Comparison of ENCODE assay signal across 9 cellular contexts in genomic region chr10:59006511-59007306, GRCh38.
DNase-seq lines count a peak whose midpoint lies in the region; ATAC-seq and TF ChIP-seq lines count a peak whose summit lies in the region.
"Had no signal": no experiment of that assay in that cellular context is flagged by ENCODE, and none has a peak within 500 bp of the region (broad histone marks: within the 10 kb centered on the region; RNA-seq: fewer than 3 reads in every experiment).

No MANE protein-coding gene starts in this region.

- no peaks in the 10 kb centered on the region for H3K36me3 ChIP-seq in esophagus squamous epithelium

- DNase-seq in Daoy (ENCODE audit: low read depth), result peak; percentile 59
- DNase-seq in HT1080 (ENCODE audit: low read depth), result peak; percentile 71
- peak; percentile 81 for DNase-seq in dedifferentiated amniotic fluid mesenchymal stem cell (ENCODE audit: extremely low spot score)
- DNase-seq in medulla oblongata (ENCODE audit: extremely low spot score), result peak; percentile 40
- no peak for DNase-seq in esophagus squamous epithelium (lab: John Stamatoyannopoulos, UW)
- DNase-seq in activated CD4-positive, alpha-beta T cell treated with anti-CD3 and anti-CD28 coated beads, Interleukin-2, amount 50 U/mL, for 1 hour, result no peak
- DNase-seq in stimulated activated naive CD4-positive, alpha-beta T cell (lab: John Stamatoyannopoulos, UW), result no peak
- DNase-seq: activated T-cell treated with anti-CD3 and anti-CD28 coated beads, Interleukin-2, amount 50 U/mL, for 48 hours had no signal

- WGBS in esophagus squamous epithelium, 2 donors, result 28 to 40% methylated on average over 4 of the region's 4 CpGs

- TF ChIP-seq POLR2A in esophagus squamous epithelium (IDR thresholded peaks at IDR 0.05), result no peak

- no peak overlapping the region for H3K27ac Mint-ChIP-seq in stimulated activated memory B cell treated with anti-CD40 and anti-IgM and Interleukin-4, amounts not matched to agents 10 μg/mL and 1 μg/mL and 100 μg/mL, for 72 hours

- intact Hi-C loops in esophagus squamous epithelium (cut with DNase I), result no loop called here

- no peak overlapping the region for H3K4me3 Mint-ChIP-seq in stimulated activated memory B cell treated with anti-CD40 and anti-IgM and Interleukin-4, amounts not matched to agents 10 μg/mL and 1 μg/mL and 100 μg/mL, for 72 hours

- TF ChIP-seq CTCF in esophagus squamous epithelium (IDR thresholded peaks at IDR 0.05), result no peak

- no peaks in the 10 kb centered on the region for H3K4me1 ChIP-seq in esophagus squamous epithelium

- H3K4me3 ChIP-seq in esophagus squamous epithelium, result no peak overlapping the region

- H3K36me3 Mint-ChIP-seq in stimulated activated memory B cell treated with anti-CD40 and anti-IgM and Interleukin-4, amounts not matched to agents 10 μg/mL and 1 μg/mL and 100 μg/mL, for 72 hours, result no peaks in the 10 kb centered on the region

- no peak for ATAC-seq in stimulated activated memory B cell treated with anti-CD40 and anti-IgM and Interleukin-4, amounts not matched to agents 10 μg/mL and 1 μg/mL and 100 μg/mL, for 72 hours

- no peaks in the 10 kb centered on the region for H3K4me1 Mint-ChIP-seq in stimulated activated memory B cell treated with anti-CD40 and anti-IgM and Interleukin-4, amounts not matched to agents 10 μg/mL and 1 μg/mL and 100 μg/mL, for 72 hours

- H3K27ac ChIP-seq in esophagus squamous epithelium, result no peak overlapping the region

- no peaks in the 10 kb centered on the region for H3K27me3 ChIP-seq in esophagus squamous epithelium

- no peaks in the 10 kb centered on the region for H3K27me3 Mint-ChIP-seq in stimulated activated memory B cell treated with anti-CD40 and anti-IgM and Interleukin-4, amounts not matched to agents 10 μg/mL and 1 μg/mL and 100 μg/mL, for 72 hours

- H3K9me3 ChIP-seq in esophagus squamous epithelium, result no peaks in the 10 kb centered on the region

- H3K9me3 Mint-ChIP-seq in stimulated activated memory B cell treated with anti-CD40 and anti-IgM and Interleukin-4, amounts not matched to agents 10 μg/mL and 1 μg/mL and 100 μg/mL, for 72 hours, result no peaks in the 10 kb centered on the region

Comparison
In these comparisons a context has a peak if more than half of its experiments do, and no peak if none do; other contexts are left out.
1. DNase-seq: peak in Daoy (single experiment), HT1080 (single experiment), dedifferentiated amniotic fluid mesenchymal stem cell (single experiment) and medulla oblongata (single experiment); none in esophagus squamous epithelium (single experiment), activated CD4-positive, alpha-beta T cell treated with anti-CD3 and anti-CD28 coated beads, Interleukin-2, amount 50 U/mL, for 1 hour (single experiment) and stimulated activated naive CD4-positive, alpha-beta T cell (0 of 6).